26 cellular contexts compared by ENCODE assay signal in the genomic region with DNA sequence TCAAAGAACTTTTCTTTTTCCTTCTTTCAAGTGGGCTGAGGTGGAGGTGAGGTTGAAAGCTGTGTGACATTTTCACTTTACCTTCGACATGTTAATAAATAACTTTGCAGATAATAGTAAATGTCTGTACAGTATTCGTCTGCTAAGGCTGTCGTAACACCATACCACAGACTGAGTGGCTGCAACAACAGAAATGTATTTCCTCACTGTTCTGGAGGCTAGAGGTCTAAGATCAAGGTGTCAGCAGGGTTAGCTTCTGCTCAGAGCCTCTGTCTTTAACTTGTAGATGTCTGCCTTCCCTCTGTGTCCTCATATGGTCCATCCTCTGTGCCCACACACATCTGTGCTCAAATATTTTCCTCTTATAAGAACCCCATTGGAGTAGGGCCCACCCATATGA. TPM values are rescaled to one million over a fixed set of nuclear protein-coding genes. Genes with fewer than 3 reads are reported as not detected.
DNase-seq lines count a peak whose midpoint lies in the region; ATAC-seq and TF ChIP-seq lines count a peak whose summit lies in the region.
"Had no signal": no experiment of that assay in that cellular context is flagged by ENCODE, and none has a peak within 500 bp of the region (broad histone marks: within the 10 kb centered on the region; RNA-seq: fewer than 3 reads in every experiment).

No MANE protein-coding gene starts in this region.

- intact Hi-C loops in CD4-positive, alpha-beta T cell (cut with DNase I, micrococcal nuclease): no loop called here

- H3K36me3 Mint-ChIP-seq in mesothelial cell of epicardium: no peaks in the 10 kb centered on the region
- no peaks in the 10 kb centered on the region for H3K36me3 Mint-ChIP-seq in CD4-positive, alpha-beta T cell (ENCODE audit: low read depth)

- no peak for ATAC-seq in thoracic aorta (ENCODE audit: insufficient number of reproducible peaks, low FRiP score, low read depth)
- no peak for ATAC-seq in GM18907 (IDR thresholded peaks at IDR 0.05; ENCODE audit: unreplicated experiment)
- no peak for ATAC-seq in CD4-positive, alpha-beta T cell (ENCODE audit: poor library complexity)
- no peak for ATAC-seq in GM21723 (IDR thresholded peaks at IDR 0.05; ENCODE audit: unreplicated experiment)

- H3K27me3 Mint-ChIP-seq in mesothelial cell of epicardium (ENCODE audit: low read depth): no peaks in the 10 kb centered on the region
- no peaks in the 10 kb centered on the region for H3K27me3 Mint-ChIP-seq in CD4-positive, alpha-beta T cell

- peaks cover 76% of the 10 kb centered on the region for H3K4me1 Mint-ChIP-seq in mesothelial cell of epicardium
- peaks cover 58% of the 10 kb centered on the region for H3K4me1 Mint-ChIP-seq in CD4-positive, alpha-beta T cell (ENCODE audit: low read depth)

- H3K27ac Mint-ChIP-seq in mesothelial cell of epicardium: peak overlapping the region; percentile 65
- no peak overlapping the region for H3K27ac Mint-ChIP-seq in CD4-positive, alpha-beta T cell
- H3K27ac Mint-ChIP-seq: activated naive CD4-positive, alpha-beta T cell treated with anti-CD3 and anti-CD28 coated beads for 36 hours had no signal

- H3K4me1 ChIP-seq in thoracic aorta (ENCODE audit: control insufficient read depth in 1 of 2, low read depth in 2 of 2): peaks cover 51 to 95% of the 10 kb centered on the region in 2 donors

- CTCF ChIA-PET in CD4-positive, alpha-beta T cell (lab: Charles Lee): no interaction called here

- POLR2A ChIA-PET in CD4-positive, alpha-beta T cell (lab: Charles Lee): no interaction called here

- no peaks in the 10 kb centered on the region for H3K27me3 ChIP-seq in thoracic aorta (replicated peaks; ENCODE audit: insufficient read depth)
- H3K27me3 ChIP-seq in CD4-positive, alpha-beta T cell (ENCODE audit: control insufficient read depth, insufficient read depth, low read length): no peaks in the 10 kb centered on the region
- H3K27me3 ChIP-seq: ovary, sigmoid colon, suprapubic skin had no signal

- TF ChIP-seq CTCF in choroid plexus epithelial cell (conservative IDR thresholded peaks at IDR 0.05; ENCODE audit: low read depth, low read length) (no peak), mesothelial cell of epicardium (IDR thresholded peaks at IDR 0.05; ENCODE audit: unreplicated experiment) (no peak), thoracic aorta (IDR thresholded peaks at IDR 0.05) (no peak)
- no peak for TF ChIP-seq CTCF in CD4-positive, alpha-beta T cell (IDR thresholded peaks at IDR 0.05)

- H3K4me3 Mint-ChIP-seq in mesothelial cell of epicardium: no peak overlapping the region
- H3K4me3 Mint-ChIP-seq in CD4-positive, alpha-beta T cell: no peak overlapping the region
- H3K4me3 Mint-ChIP-seq: activated naive CD4-positive, alpha-beta T cell treated with anti-CD3 and anti-CD28 coated beads for 36 hours; CD14-positive monocyte; H9 had no signal

- H3K27ac ChIP-seq in thoracic aorta: peak overlapping the region; percentile 84 to 91
- H3K27ac ChIP-seq in CD4-positive, alpha-beta T cell (ENCODE audit: low read depth, low read length): no peak overlapping the region
- H3K27ac ChIP-seq: KMS-11, ovary, suprapubic skin had no signal

- no peak overlapping the region for H3K4me3 ChIP-seq in choroid plexus epithelial cell (ENCODE audit: low read depth, low read length)
- H3K4me3 ChIP-seq in thoracic aorta: peak overlapping the region; percentile 40
- H3K4me3 ChIP-seq: ovary, sigmoid colon, suprapubic skin had no signal

- no peaks in the 10 kb centered on the region for H3K9me3 Mint-ChIP-seq in mesothelial cell of epicardium
- no peaks in the 10 kb centered on the region for H3K9me3 Mint-ChIP-seq in CD4-positive, alpha-beta T cell
- H3K9me3 Mint-ChIP-seq: activated naive CD4-positive, alpha-beta T cell treated with anti-CD3 and anti-CD28 coated beads for 36 hours; H9 had no signal

- H3K36me3 ChIP-seq in thoracic aorta: no peaks in the 10 kb centered on the region
- H3K36me3 ChIP-seq: ovary, sigmoid colon, suprapubic skin had no signal

- DNase-seq in SKM-1 (lab: John Stamatoyannopoulos, UW; ENCODE audit: unreplicated experiment) (peak; percentile 18), choroid plexus epithelial cell (ENCODE audit: low read depth) (peak; percentile 50), mesothelial cell of epicardium (ENCODE audit: low spot score in 2 of 2, unreplicated experiment in 2 of 2) (no peak), thoracic aorta (ENCODE audit: low spot score) (no peak), NK-92 (lab: John Stamatoyannopoulos, UW; ENCODE audit: unreplicated experiment) (no peak)
- DNase-seq in CD4-positive, alpha-beta T cell: no peak
- DNase-seq: activated naive CD4-positive, alpha-beta T cell treated with anti-CD3 and anti-CD28 coated beads for 36 hours; activated T-cell treated with anti-CD3 and anti-CD28 coated beads, Interleukin-2, amount 50 U/mL, for 48 hours; anterior cingulate cortex; DMS 273 treated with DMSO at 0.1 percent for 48 hours; effector CD4-positive, alpha-beta T cell; foreskin melanocyte; H9; islet precursor cell; NCI-H1048; NCI-H187 treated with DMSO at 0.1 percent for 48 hours; NCI-H82; ovary; SHP77; sigmoid colon; T-helper 1 cell had no signal

- H3K9me3 ChIP-seq in thoracic aorta: no peaks in the 10 kb centered on the region
- no peaks in the 10 kb centered on the region for H3K9me3 ChIP-seq in CD4-positive, alpha-beta T cell (ENCODE audit: control insufficient read depth, low read length)
- H3K9me3 ChIP-seq: ovary, sigmoid colon, suprapubic skin had no signal

RNA-seq across cellular contexts. Expression of gene PHACTR2, which starts 14.9 kb away (rescaled TPM):
- 117 to 125 TPM (median 124 TPM) in 3 replicates for total RNA-seq in mesothelial cell of epicardium
- total RNA-seq in thoracic aorta: 10 to 100 TPM; 68.5 to 87.7 TPM
- total RNA-seq in CD4-positive, alpha-beta T cell: 10 to 100 TPM; 19.6 to 25.0 TPM

Comparison
In these comparisons a context has a peak if more than half of its experiments do, and no peak if none do; other contexts are left out.
1. DNase-seq: peak in SKM-1 (single experiment) and choroid plexus epithelial cell (single experiment); none in mesothelial cell of epicardium (0 of 2), thoracic aorta (single experiment), CD4-positive, alpha-beta T cell (0 of 10) and NK-92 (single experiment).